Comparison of ENCODE assay signal across 3 cellular contexts in the genomic region with DNA sequence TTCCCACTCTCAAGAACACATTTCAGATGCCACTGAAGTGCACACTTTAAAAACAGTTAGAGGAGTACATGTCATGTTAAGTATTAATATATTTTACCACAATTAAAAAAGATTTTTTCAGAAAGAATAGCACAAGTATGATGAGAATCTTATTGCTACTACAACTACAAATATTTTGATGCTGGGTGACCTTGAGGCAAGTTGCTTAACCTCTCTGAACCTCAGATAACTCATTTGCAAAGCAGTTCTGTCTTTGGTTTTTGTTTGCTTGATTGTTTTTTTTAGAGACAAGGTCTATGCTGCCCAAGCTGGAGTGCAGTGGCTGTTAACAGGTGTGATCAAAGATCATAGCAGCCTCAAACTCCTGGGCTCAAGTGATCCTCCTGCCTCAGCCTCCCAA.
A peak's percentile ranks its signal among the peaks of the same experiment; 100 is the strongest.
TF ChIP-seq lines count a peak whose summit lies in the region.

No MANE protein-coding gene starts in this region.

TF ChIP-seq in HepG2, 621 proteins besides CTCF, POLR2A, EP300 and RAD21:
- TF ChIP-seq, protein P1, sequence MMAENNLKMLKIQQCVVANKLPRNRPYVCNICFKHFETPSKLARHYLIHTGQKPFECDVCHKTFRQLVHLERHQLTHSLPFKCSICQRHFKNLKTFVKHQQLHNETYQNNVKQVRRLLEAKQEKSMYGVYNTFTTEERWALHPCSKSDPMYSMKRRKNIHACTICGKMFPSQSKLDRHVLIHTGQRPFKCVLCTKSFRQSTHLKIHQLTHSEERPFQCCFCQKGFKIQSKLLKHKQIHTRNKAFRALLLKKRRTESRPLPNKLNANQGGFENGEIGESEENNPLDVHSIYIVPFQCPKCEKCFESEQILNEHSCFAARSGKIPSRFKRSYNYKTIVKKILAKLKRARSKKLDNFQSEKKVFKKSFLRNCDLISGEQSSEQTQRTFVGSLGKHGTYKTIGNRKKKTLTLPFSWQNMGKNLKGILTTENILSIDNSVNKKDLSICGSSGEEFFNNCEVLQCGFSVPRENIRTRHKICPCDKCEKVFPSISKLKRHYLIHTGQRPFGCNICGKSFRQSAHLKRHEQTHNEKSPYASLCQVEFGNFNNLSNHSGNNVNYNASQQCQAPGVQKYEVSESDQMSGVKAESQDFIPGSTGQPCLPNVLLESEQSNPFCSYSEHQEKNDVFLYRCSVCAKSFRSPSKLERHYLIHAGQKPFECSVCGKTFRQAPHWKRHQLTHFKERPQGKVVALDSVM (CRISPR knock-in tag; IDR thresholded peaks at IDR 0.05), result peak; percentile 45; the same call in 1 of the 2 replicates
- no peak for TF ChIP-seq TCF7 (IDR thresholded peaks at IDR 0.05; ENCODE audit: low read depth)
TF ChIP-seq in HepG2: peak in this region for 1.

TF ChIP-seq in HEK293, 187 proteins besides CTCF, POLR2A, EP300 and RAD21:
- no peak for TF ChIP-seq MYNN (tag by site-specific recombination; IDR thresholded peaks at IDR 0.05; ENCODE audit: borderline replicate concordance)
- no peak for TF ChIP-seq ZNF239 (tag by site-specific recombination; IDR thresholded peaks at IDR 0.05)
- no peak for TF ChIP-seq ZNF664 (tag by site-specific recombination; IDR thresholded peaks at IDR 0.05)
- no peak for TF ChIP-seq ZNF211 (tag by site-specific recombination; IDR thresholded peaks at IDR 0.05; ENCODE audit: low read depth)
- TF ChIP-seq, protein P2, sequence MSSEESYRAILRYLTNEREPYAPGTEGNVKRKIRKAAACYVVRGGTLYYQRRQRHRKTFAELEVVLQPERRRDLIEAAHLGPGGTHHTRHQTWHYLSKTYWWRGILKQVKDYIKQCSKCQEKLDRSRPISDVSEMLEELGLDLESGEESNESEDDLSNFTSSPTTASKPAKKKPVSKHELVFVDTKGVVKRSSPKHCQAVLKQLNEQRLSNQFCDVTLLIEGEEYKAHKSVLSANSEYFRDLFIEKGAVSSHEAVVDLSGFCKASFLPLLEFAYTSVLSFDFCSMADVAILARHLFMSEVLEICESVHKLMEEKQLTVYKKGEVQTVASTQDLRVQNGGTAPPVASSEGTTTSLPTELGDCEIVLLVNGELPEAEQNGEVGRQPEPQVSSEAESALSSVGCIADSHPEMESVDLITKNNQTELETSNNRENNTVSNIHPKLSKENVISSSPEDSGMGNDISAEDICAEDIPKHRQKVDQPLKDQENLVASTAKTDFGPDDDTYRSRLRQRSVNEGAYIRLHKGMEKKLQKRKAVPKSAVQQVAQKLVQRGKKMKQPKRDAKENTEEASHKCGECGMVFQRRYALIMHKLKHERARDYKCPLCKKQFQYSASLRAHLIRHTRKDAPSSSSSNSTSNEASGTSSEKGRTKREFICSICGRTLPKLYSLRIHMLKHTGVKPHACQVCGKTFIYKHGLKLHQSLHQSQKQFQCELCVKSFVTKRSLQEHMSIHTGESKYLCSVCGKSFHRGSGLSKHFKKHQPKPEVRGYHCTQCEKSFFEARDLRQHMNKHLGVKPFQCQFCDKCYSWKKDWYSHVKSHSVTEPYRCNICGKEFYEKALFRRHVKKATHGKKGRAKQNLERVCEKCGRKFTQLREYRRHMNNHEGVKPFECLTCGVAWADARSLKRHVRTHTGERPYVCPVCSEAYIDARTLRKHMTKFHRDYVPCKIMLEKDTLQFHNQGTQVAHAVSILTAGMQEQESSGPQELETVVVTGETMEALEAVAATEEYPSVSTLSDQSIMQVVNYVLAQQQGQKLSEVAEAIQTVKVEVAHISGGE (tag by site-specific recombination; conservative IDR thresholded peaks at IDR 0.05; ENCODE audit: low read depth), result no peak
- no peak for TF ChIP-seq ZNF248 (tag by site-specific recombination; IDR thresholded peaks at IDR 0.05)
- TF ChIP-seq ZNF768 (tag by site-specific recombination; IDR thresholded peaks at IDR 0.05), result peak; percentile 57; the same call in 1 of the 2 replicates
- TF ChIP-seq BCL11A (tag by site-specific recombination; IDR thresholded peaks at IDR 0.05; ENCODE audit: low read depth), result no peak

TF ChIP-seq in K562, 482 proteins besides CTCF, POLR2A, EP300 and RAD21:
- TF ChIP-seq ZNF76 (CRISPR knock-in tag; IDR thresholded peaks at IDR 0.05; ENCODE audit: borderline replicate concordance) (no peak), RB1 (IDR thresholded peaks at IDR 0.05; ENCODE audit: low read depth) (no peak), TOE1 (IDR thresholded peaks at IDR 0.05; ENCODE audit: borderline replicate concordance) (no peak), TOE1 (CRISPR knock-in tag; IDR thresholded peaks at IDR 0.05; ENCODE audit: borderline replicate concordance, low read depth) (no peak), ZFP36 (IDR thresholded peaks at IDR 0.05; ENCODE audit: low read depth, low read length, partially characterized antibody) (peak; percentile 47), ZC3H8 (IDR thresholded peaks at IDR 0.05) (no peak), RBM25 (IDR thresholded peaks at IDR 0.05; ENCODE audit: low read depth, low read length, severe bottlenecking) (peak; percentile 72)
- TF ChIP-seq, protein P3, sequence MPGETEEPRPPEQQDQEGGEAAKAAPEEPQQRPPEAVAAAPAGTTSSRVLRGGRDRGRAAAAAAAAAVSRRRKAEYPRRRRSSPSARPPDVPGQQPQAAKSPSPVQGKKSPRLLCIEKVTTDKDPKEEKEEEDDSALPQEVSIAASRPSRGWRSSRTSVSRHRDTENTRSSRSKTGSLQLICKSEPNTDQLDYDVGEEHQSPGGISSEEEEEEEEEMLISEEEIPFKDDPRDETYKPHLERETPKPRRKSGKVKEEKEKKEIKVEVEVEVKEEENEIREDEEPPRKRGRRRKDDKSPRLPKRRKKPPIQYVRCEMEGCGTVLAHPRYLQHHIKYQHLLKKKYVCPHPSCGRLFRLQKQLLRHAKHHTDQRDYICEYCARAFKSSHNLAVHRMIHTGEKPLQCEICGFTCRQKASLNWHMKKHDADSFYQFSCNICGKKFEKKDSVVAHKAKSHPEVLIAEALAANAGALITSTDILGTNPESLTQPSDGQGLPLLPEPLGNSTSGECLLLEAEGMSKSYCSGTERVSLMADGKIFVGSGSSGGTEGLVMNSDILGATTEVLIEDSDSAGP (CRISPR knock-in tag; IDR thresholded peaks at IDR 0.05), result no peak
- TF ChIP-seq, protein P4, sequence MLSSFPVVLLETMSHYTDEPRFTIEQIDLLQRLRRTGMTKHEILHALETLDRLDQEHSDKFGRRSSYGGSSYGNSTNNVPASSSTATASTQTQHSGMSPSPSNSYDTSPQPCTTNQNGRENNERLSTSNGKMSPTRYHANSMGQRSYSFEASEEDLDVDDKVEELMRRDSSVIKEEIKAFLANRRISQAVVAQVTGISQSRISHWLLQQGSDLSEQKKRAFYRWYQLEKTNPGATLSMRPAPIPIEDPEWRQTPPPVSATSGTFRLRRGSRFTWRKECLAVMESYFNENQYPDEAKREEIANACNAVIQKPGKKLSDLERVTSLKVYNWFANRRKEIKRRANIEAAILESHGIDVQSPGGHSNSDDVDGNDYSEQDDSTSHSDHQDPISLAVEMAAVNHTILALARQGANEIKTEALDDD (IDR thresholded peaks at IDR 0.05), result no peak
- TF ChIP-seq, protein P5, sequence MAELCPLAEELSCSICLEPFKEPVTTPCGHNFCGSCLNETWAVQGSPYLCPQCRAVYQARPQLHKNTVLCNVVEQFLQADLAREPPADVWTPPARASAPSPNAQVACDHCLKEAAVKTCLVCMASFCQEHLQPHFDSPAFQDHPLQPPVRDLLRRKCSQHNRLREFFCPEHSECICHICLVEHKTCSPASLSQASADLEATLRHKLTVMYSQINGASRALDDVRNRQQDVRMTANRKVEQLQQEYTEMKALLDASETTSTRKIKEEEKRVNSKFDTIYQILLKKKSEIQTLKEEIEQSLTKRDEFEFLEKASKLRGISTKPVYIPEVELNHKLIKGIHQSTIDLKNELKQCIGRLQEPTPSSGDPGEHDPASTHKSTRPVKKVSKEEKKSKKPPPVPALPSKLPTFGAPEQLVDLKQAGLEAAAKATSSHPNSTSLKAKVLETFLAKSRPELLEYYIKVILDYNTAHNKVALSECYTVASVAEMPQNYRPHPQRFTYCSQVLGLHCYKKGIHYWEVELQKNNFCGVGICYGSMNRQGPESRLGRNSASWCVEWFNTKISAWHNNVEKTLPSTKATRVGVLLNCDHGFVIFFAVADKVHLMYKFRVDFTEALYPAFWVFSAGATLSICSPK (IDR thresholded peaks at IDR 0.05; ENCODE audit: borderline replicate concordance), result no peak
